Comparison of ENCODE assay signal across 10 cellular contexts in the genomic region with DNA sequence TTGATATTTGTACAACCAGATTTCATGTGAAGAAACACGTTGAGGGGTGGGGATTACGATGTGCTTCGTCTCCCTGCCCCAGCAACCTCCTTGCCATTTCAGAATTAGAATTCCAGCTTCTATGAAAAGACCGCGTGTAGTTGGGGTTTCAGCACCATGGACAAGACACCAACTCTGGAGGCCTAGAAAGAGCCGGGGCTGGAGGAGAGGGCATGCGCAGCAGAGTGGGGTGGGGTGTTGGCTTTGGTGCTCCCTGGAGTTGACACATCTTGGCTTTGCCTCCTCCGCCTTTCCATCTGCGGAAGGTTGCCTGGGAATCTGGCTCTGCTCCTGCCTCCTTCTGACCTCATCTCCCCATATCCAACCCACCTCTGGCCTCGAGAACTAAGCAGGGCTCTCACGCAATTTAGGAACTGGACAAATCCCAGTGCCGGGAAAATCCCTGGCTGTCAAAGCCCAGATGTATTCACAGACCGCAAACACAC. TPM values are rescaled to one million over a fixed set of nuclear protein-coding genes. Genes with fewer than 3 reads are reported as not detected.
DNase-seq lines count a peak whose midpoint lies in the region; ATAC-seq and TF ChIP-seq lines count a peak whose summit lies in the region.
"Had no signal": no experiment of that assay in that cellular context is flagged by ENCODE, and none has a peak within 500 bp of the region (broad histone marks: within the 10 kb centered on the region; RNA-seq: fewer than 3 reads in every experiment).

No MANE protein-coding gene starts in this region.

- H3K4me1 ChIP-seq in smooth muscle cell (ENCODE audit: low read depth), result no peaks in the 10 kb centered on the region

- ATAC-seq in Right ventricle myocardium superior (ENCODE audit: poor library complexity) (peak; percentile 88), HG02840 (IDR thresholded peaks at IDR 0.05; ENCODE audit: low FRiP score, unreplicated experiment) (no peak)

- no peaks in the 10 kb centered on the region for H3K36me3 ChIP-seq in smooth muscle cell (ENCODE audit: low read depth)

- no peak for TF ChIP-seq CTCF in smooth muscle cell (IDR thresholded peaks at IDR 0.05; ENCODE audit: borderline replicate concordance, insufficient read depth, poor library complexity, severe bottlenecking)

- H3K27me3 ChIP-seq in smooth muscle cell (ENCODE audit: low read depth), result peaks cover 2% of the 10 kb centered on the region

- H3K79me2 ChIP-seq in smooth muscle cell (ENCODE audit: low read depth), result no peaks in the 10 kb centered on the region

- no peak overlapping the region for H3K9ac ChIP-seq in smooth muscle cell (ENCODE audit: low read depth)

- no peak overlapping the region for H3K4me2 ChIP-seq in smooth muscle cell

- intact Hi-C loops in Right ventricle myocardium superior (cut with DNase I), result no loop called here

- peaks cover 1% of the 10 kb centered on the region for H4K20me1 ChIP-seq in smooth muscle cell (ENCODE audit: low read depth)

- no peaks in the 10 kb centered on the region for H3K9me3 ChIP-seq in smooth muscle cell (replicated peaks; ENCODE audit: low read depth)

- WGBS in smooth muscle cell (ENCODE audit: low lambda C conversion rate), result 33% methylated on average over 13 of the region's 13 CpGs

- no peak overlapping the region for H2AFZ ChIP-seq in smooth muscle cell (ENCODE audit: low read depth)

- H3F3A ChIP-seq in smooth muscle cell (ENCODE audit: low read depth), result no peaks in the 10 kb centered on the region

- H3K27ac ChIP-seq in smooth muscle cell (ENCODE audit: low read depth), result no peak overlapping the region

- no peak overlapping the region for H3K4me3 ChIP-seq in smooth muscle cell

- peak; percentile 21 for DNase-seq in SIG-M5 treated with dmso at 0.1 percent for 504 hours (lab: John Stamatoyannopoulos, UW; ENCODE audit: unreplicated experiment)
- DNase-seq in SIG-M5 (lab: John Stamatoyannopoulos, UW), result no peak
- DNase-seq in T1000 (lab: John Stamatoyannopoulos, UW), result peak; percentile 33
- DNase-seq in Right ventricle myocardium superior, result peak; percentile 79
- DNase-seq in smooth muscle cell (lab: John Stamatoyannopoulos, UW; ENCODE audit: unreplicated experiment), result peak; percentile 12
- DNase-seq in NCI-H128 (lab: John Stamatoyannopoulos, UW; ENCODE audit: unreplicated experiment), result no peak
- DNase-seq in DMS79 (lab: John Stamatoyannopoulos, UW), result no peak

RNA-seq across cellular contexts. Expression of gene HTR6, which starts 11.8 kb away (rescaled TPM):
- total RNA-seq in Right ventricle myocardium superior (not detected), smooth muscle cell (not detected in 2 replicates)
- polyA plus RNA-seq in smooth muscle cell, result not detected in 2 replicates
- total RNA-seq: skeletal muscle tissue had no signal
- polyA plus RNA-seq: adipose tissue had no signal

RNA-seq across cellular contexts. Expression of gene NBL1, which starts 32.4 kb away (rescaled TPM):
- 38.6 TPM for total RNA-seq in Right ventricle myocardium superior
- 9.4 and 12.3 TPM in 2 replicates for total RNA-seq in smooth muscle cell
- polyA plus RNA-seq in smooth muscle cell, result 35.9 and 46.9 TPM in 2 replicates

Comparison
In these comparisons a context has a peak if more than half of its experiments do, and no peak if none do; other contexts are left out.
1. DNase-seq: peak in SIG-M5 treated with dmso at 0.1 percent for 504 hours (single experiment), T1000 (single experiment), Right ventricle myocardium superior (single experiment) and smooth muscle cell (single experiment); none in SIG-M5 (single experiment), NCI-H128 (single experiment) and DMS79 (single experiment).